ENCODE assay signal across 26 cellular contexts in the genomic region with DNA sequence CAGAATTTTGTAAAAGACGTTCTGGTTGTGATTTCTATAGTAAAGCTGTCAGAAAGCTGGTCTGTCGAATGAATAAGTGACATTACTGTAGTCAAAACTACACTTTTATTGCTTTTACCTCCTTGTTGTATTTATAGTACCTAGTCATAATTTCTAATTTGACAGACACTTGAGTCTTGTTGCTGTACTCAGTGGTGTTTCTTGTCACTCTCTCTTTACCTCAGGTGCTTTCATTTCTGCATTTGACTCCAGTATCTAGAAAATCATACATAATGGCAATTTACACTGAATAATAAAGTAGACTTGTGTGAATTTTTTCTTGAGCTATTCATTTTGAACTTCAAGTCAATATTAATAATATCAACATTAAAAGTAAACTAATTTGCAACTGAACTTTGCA.
"Had no signal": no experiment of that assay in that cellular context is flagged by ENCODE, and none has a peak within 500 bp of the region (broad histone marks: within the 10 kb centered on the region; RNA-seq: fewer than 3 reads in every experiment).

No MANE protein-coding gene starts in this region.

- H3K9ac ChIP-seq: KMS-11 had no signal

- H3K27me3 ChIP-seq: SJSA1 had no signal

- H3K36me3 ChIP-seq: SJSA1 had no signal

- H3K9me3 ChIP-seq: SJSA1 had no signal

- H3K4me2 ChIP-seq: KMS-11 had no signal

- H3K27ac ChIP-seq: HL-60, KMS-11, SJSA1, SK-N-MC had no signal

- DNase-seq: Kasumi-1, MM.1S, NCI-H1092 treated with DMSO at 0.1 percent for 48 hours, NCI-H1436 treated with DMSO at 0.1 percent for 48 hours, NCI-H1694, NCI-H187 treated with DMSO at 0.1 percent for 48 hours, NCI-H2029 treated with DMSO at 0.1 percent for 48 hours, NCI-H2171 treated with DMSO at 0.1 percent for 48 hours, NCI-H345, NCI-H446 treated with DMSO at 0.1 percent for 48 hours, NCI-H524, NCI-H526 treated with DMSO at 0.1 percent for 48 hours, NCI-H748 treated with DMSO at 0.1 percent for 48 hours, Right ventricle myocardium superior, RPMI8226, SIG-M5, SW 1271, T-cell, T-helper 17 cell had no signal

- ATAC-seq: K562, T-cell, T-helper 17 cell had no signal

- FAIRE-seq: HTR-8/SVneo, K562, RCC 7860 had no signal

- H3K4me3 ChIP-seq: K562, SJSA1, SK-N-MC had no signal
